Comparison of ENCODE assay signal across 16 cellular contexts in genomic region chr18:62037012-62037742, GRCh38.
"Had no signal": no experiment of that assay in that cellular context is flagged by ENCODE, and none has a peak within 500 bp of the region (broad histone marks: within the 10 kb centered on the region; RNA-seq: fewer than 3 reads in every experiment).

No MANE protein-coding gene starts in this region.

- H3K9me3 ChIP-seq: colonic mucosa, gastroesophageal sphincter, SK-N-SH had no signal

- H3K4me3 Mint-ChIP-seq: activated CD4-positive, alpha-beta memory T cell treated with anti-CD3 and anti-CD28 coated beads for 36 hours; activated naive CD8-positive, alpha-beta T cell treated with anti-CD3 and anti-CD28 coated beads for 36 hours; natural killer cell treated with Interleukin-12 subunit alpha and Interleukin-12 subunit beta and Interleukin-15 and Interleukin-18, amount 100 ng/mL, for 72 hours had no signal

- H3K4me1 ChIP-seq: colonic mucosa, gastroesophageal sphincter had no signal

- H3K27ac Mint-ChIP-seq: activated CD4-positive, alpha-beta memory T cell treated with anti-CD3 and anti-CD28 coated beads for 36 hours; activated naive CD8-positive, alpha-beta T cell treated with anti-CD3 and anti-CD28 coated beads for 36 hours; natural killer cell treated with Interleukin-12 subunit alpha and Interleukin-12 subunit beta and Interleukin-15 and Interleukin-18, amount 100 ng/mL, for 72 hours had no signal

- FAIRE-seq: endothelial cell of umbilical vein had no signal

- ATAC-seq: natural killer cell treated with Interleukin-12 subunit alpha and Interleukin-12 subunit beta and Interleukin-15 and Interleukin-18, amount 100 ng/mL, for 72 hours had no signal

- H3K36me3 ChIP-seq: cardiac muscle cell, colonic mucosa had no signal

- H3K36me3 Mint-ChIP-seq: activated CD4-positive, alpha-beta memory T cell treated with anti-CD3 and anti-CD28 coated beads for 36 hours; activated naive CD8-positive, alpha-beta T cell treated with anti-CD3 and anti-CD28 coated beads for 36 hours; natural killer cell treated with Interleukin-12 subunit alpha and Interleukin-12 subunit beta and Interleukin-15 and Interleukin-18, amount 100 ng/mL, for 72 hours had no signal

- H3K4me3 ChIP-seq: cardiac muscle cell, colonic mucosa, gastroesophageal sphincter, hepatocyte had no signal

- H3K27me3 ChIP-seq: cardiac muscle cell, colonic mucosa, gastroesophageal sphincter, hepatocyte had no signal

- H3K27ac ChIP-seq: cardiac muscle cell, colonic mucosa, gastroesophageal sphincter, hepatocyte, VCaP had no signal

- H3K9me3 Mint-ChIP-seq: activated CD4-positive, alpha-beta memory T cell treated with anti-CD3 and anti-CD28 coated beads for 36 hours; activated naive CD8-positive, alpha-beta T cell treated with anti-CD3 and anti-CD28 coated beads for 36 hours; natural killer cell treated with Interleukin-12 subunit alpha and Interleukin-12 subunit beta and Interleukin-15 and Interleukin-18, amount 100 ng/mL, for 72 hours had no signal

- DNase-seq: activated CD4-positive, alpha-beta memory T cell treated with anti-CD3 and anti-CD28 coated beads for 36 hours; activated gamma-delta T cell treated with Interleukin-2 at 50 U/mL for 16 hours; activated naive CD8-positive, alpha-beta T cell treated with anti-CD3 and anti-CD28 coated beads for 36 hours; activated T-cell treated with anti-CD3 and anti-CD28 coated beads, Interleukin-2, amount 50 U/mL, for 48 hours; anterior cingulate cortex; colonic mucosa; effector CD4-positive, alpha-beta T cell; SK-N-SH; T-helper 1 cell; trophoblast cell had no signal

- H3K27me3 Mint-ChIP-seq: activated CD4-positive, alpha-beta memory T cell treated with anti-CD3 and anti-CD28 coated beads for 36 hours; activated naive CD8-positive, alpha-beta T cell treated with anti-CD3 and anti-CD28 coated beads for 36 hours; natural killer cell treated with Interleukin-12 subunit alpha and Interleukin-12 subunit beta and Interleukin-15 and Interleukin-18, amount 100 ng/mL, for 72 hours had no signal
